ENCODE assay signal across 8 cellular contexts in genomic region chr9:91192785-91193657, GRCh38.
DNase-seq lines count a peak whose midpoint lies in the region; ATAC-seq and TF ChIP-seq lines count a peak whose summit lies in the region.

No MANE protein-coding gene starts in this region.

- no peaks in the 10 kb centered on the region for H3K27me3 ChIP-seq in naive thymus-derived CD4-positive, alpha-beta T cell (ENCODE audit: control insufficient read depth in 2 of 2, insufficient read depth in 2 of 2, low read length in 2 of 2)

- DNase-seq in NK-92 treated with Interleukin-12 subunit alpha and Interleukin-12 subunit beta, amount 100 ng/mL, for 24 hours (lab: John Stamatoyannopoulos, UW) = peak; percentile 84
- DNase-seq in NK-92 (lab: John Stamatoyannopoulos, UW; ENCODE audit: unreplicated experiment) (no peak), OCI-M2 (lab: John Stamatoyannopoulos, UW; ENCODE audit: unreplicated experiment) (peak; percentile 15), fibroblast of mammary gland (ENCODE audit: low read depth) (peak; percentile 100)
- peak; percentile 88 to 90 for DNase-seq in activated T-cell treated with anti-CD3 and anti-CD28 coated beads, Interleukin-2, amount 50 U/mL, for 48 hours
- DNase-seq in naive thymus-derived CD4-positive, alpha-beta T cell = peak in 6 of 9 donors; percentile 12 to 84 (median 20)
- DNase-seq in stimulated activated CD8-positive, alpha-beta memory T cell treated with anti-CD3 and anti-CD28 coated beads, Interleukin-7, amount 100 ng/mL, for 48 hours (ENCODE audit: extremely low read depth in 1 of 2, low read depth in 1 of 2) = peak; percentile 76 to 86

- H3K36me3 ChIP-seq in naive thymus-derived CD4-positive, alpha-beta T cell (ENCODE audit: control insufficient read depth in 2 of 3, insufficient read depth in 3 of 3, low read length in 3 of 3) = no peaks in the 10 kb centered on the region

- H3K4me1 Mint-ChIP-seq in naive thymus-derived CD4-positive, alpha-beta T cell = peaks cover 6 to 71% (median 34%) of the 10 kb centered on the region in 7 donors

- peak overlapping the region; percentile 77 to 94 (median 90) for H3K4me3 Mint-ChIP-seq in naive thymus-derived CD4-positive, alpha-beta T cell

- peak overlapping the region; percentile 42 for H3K4me3 ChIP-seq in fibroblast of mammary gland (ENCODE audit: control insufficient read depth, low read depth, low read length)
- peak overlapping the region; percentile 75 for H3K4me3 ChIP-seq in naive thymus-derived CD4-positive, alpha-beta T cell (ENCODE audit: low read length)

- intact Hi-C loops in naive thymus-derived CD4-positive, alpha-beta T cell (cut with micrococcal nuclease) = loop anchor here (1.0 to 10.0 kb wide), 11 partner anchors 15 to 278 kb away; partner anchors contain the start of genes AUH (in 1 of the 2) and NFIL3 (in 1 of the 2)

- H3K27me3 Mint-ChIP-seq in naive thymus-derived CD4-positive, alpha-beta T cell = no peaks in the 10 kb centered on the region

- H3K36me3 Mint-ChIP-seq in naive thymus-derived CD4-positive, alpha-beta T cell = peaks cover 0 to 27% (median 0%) of the 10 kb centered on the region in 5 donors

- CTCF ChIA-PET in naive thymus-derived CD4-positive, alpha-beta T cell (lab: Charles Lee) = interaction anchor here (0.7 to 1.1 kb wide), 3 partner anchors 12 to 233 kb away, joined by 4 to 6 read pairs (median 4); no protein-coding TSS in a partner anchor

- POLR2A ChIA-PET in naive thymus-derived CD4-positive, alpha-beta T cell (lab: Charles Lee) = interaction anchor here (1.0 kb wide), 1 partner anchor 168 kb away, joined by 4 read pairs; no protein-coding TSS in a partner anchor

- peak overlapping the region; percentile 76 to 99 (median 92) for H3K27ac Mint-ChIP-seq in naive thymus-derived CD4-positive, alpha-beta T cell

- H3K9me3 ChIP-seq in naive thymus-derived CD4-positive, alpha-beta T cell (ENCODE audit: control insufficient read depth in 2 of 3, low read length in 3 of 3) = peaks cover 0 to 3% (median 0%) of the 10 kb centered on the region in 3 experiments

- H3K4me1 ChIP-seq in naive thymus-derived CD4-positive, alpha-beta T cell (ENCODE audit: control insufficient read depth in 2 of 2, insufficient read depth in 2 of 2, low read length in 2 of 2) = peaks cover 20% of the 10 kb centered on the region in 2 donors

- peak overlapping the region; percentile 30 for H3K27ac ChIP-seq in naive thymus-derived CD4-positive, alpha-beta T cell (ENCODE audit: low read depth, low read length)

- peak; percentile 2 for TF ChIP-seq CTCF in fibroblast of mammary gland (conservative IDR thresholded peaks at IDR 0.05; ENCODE audit: control insufficient read depth, insufficient read depth, low read depth, low read length)

- ATAC-seq in HG03378 (IDR thresholded peaks at IDR 0.05; ENCODE audit: unreplicated experiment) = peak; percentile 36
- ATAC-seq in naive thymus-derived CD4-positive, alpha-beta T cell = peak; percentile 79

- H3K9me3 Mint-ChIP-seq in naive thymus-derived CD4-positive, alpha-beta T cell = peaks cover 0 to 14% (median 0%) of the 10 kb centered on the region in 11 donors
